ENCODE assay signal across 13 cellular contexts in the genomic region with DNA sequence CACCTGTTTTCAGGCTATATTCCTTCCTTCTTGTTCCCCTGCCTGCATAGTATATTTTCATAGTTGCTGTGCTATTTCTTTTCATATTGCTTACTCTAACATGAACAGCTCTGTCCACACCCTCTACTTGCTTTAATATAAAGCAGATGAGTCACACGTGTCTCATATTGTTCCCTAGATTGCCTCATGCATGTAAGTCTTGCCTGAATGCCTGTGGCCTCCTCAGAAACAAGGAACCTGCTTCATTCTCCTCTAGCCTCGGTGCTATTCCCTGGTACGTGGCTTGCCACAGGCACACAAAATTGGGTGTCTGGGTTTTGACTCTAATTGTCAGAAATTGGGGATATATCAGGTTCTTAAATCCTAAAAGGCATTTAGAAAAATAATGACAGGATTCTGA. TPM values are rescaled to one million over a fixed set of nuclear protein-coding genes. Genes with fewer than 3 reads are reported as not detected.
A peak's percentile ranks its signal among the peaks of the same experiment; 100 is the strongest.
DNase-seq lines count a peak whose midpoint lies in the region; ATAC-seq and TF ChIP-seq lines count a peak whose summit lies in the region.
"Had no signal": no experiment of that assay in that cellular context is flagged by ENCODE, and none has a peak within 500 bp of the region (broad histone marks: within the 10 kb centered on the region; RNA-seq: fewer than 3 reads in every experiment).

No MANE protein-coding gene starts in this region.

- H3K9me3 Mint-ChIP-seq in glutamatergic neuron (ENCODE audit: unreplicated experiment): peaks cover 2% of the 10 kb centered on the region
- H3K9me3 Mint-ChIP-seq: activated naive CD4-positive, alpha-beta T cell treated with anti-CD3 and anti-CD28 coated beads for 36 hours; stimulated activated naive B cell treated with anti-CD40 and anti-IgM and Interleukin-4, amounts not matched to agents 10 μg/mL and 1 μg/mL and 100 μg/mL, for 72 hours had no signal

- no peak overlapping the region for H3K4me3 Mint-ChIP-seq in glutamatergic neuron (ENCODE audit: unreplicated experiment)
- H3K4me3 Mint-ChIP-seq: activated naive CD4-positive, alpha-beta T cell treated with anti-CD3 and anti-CD28 coated beads for 36 hours; stimulated activated naive B cell treated with anti-CD40 and anti-IgM and Interleukin-4, amounts not matched to agents 10 μg/mL and 1 μg/mL and 100 μg/mL, for 72 hours had no signal

- no peak for ATAC-seq in gastroesophageal sphincter
- no peak for ATAC-seq in GM18505 (IDR thresholded peaks at IDR 0.05; ENCODE audit: unreplicated experiment)
- ATAC-seq: HepG2; stimulated activated naive B cell treated with anti-CD40 and anti-IgM and Interleukin-4, amounts not matched to agents 10 μg/mL and 1 μg/mL and 100 μg/mL, for 72 hours had no signal

- H3K4me1 ChIP-seq in adipocyte (ENCODE audit: control insufficient read depth, insufficient read depth, low read length) (peaks cover 14% of the 10 kb centered on the region), gastroesophageal sphincter (no peaks in the 10 kb centered on the region)
- H3K4me1 ChIP-seq: psoas muscle had no signal

- H3K27ac Mint-ChIP-seq in glutamatergic neuron (ENCODE audit: unreplicated experiment): no peak overlapping the region
- H3K27ac Mint-ChIP-seq: activated naive CD4-positive, alpha-beta T cell treated with anti-CD3 and anti-CD28 coated beads for 36 hours; stimulated activated naive B cell treated with anti-CD40 and anti-IgM and Interleukin-4, amounts not matched to agents 10 μg/mL and 1 μg/mL and 100 μg/mL, for 72 hours had no signal

- TF ChIP-seq CTCF in AG09319 (IDR thresholded peaks at IDR 0.05; ENCODE audit: low read depth, low read length): no peak
- no peak for TF ChIP-seq CTCF in glutamatergic neuron (IDR thresholded peaks at IDR 0.05; ENCODE audit: partially characterized antibody, unreplicated experiment)
- no peak for TF ChIP-seq CTCF in gastroesophageal sphincter (IDR thresholded peaks at IDR 0.05)

- H3K36me3 ChIP-seq in adipocyte (ENCODE audit: control insufficient read depth, insufficient read depth, low read length, severe bottlenecking): no peaks in the 10 kb centered on the region
- H3K36me3 ChIP-seq in gastroesophageal sphincter: no peaks in the 10 kb centered on the region
- H3K36me3 ChIP-seq: SJCRH30 had no signal

- H3K36me3 Mint-ChIP-seq in glutamatergic neuron (ENCODE audit: unreplicated experiment): no peaks in the 10 kb centered on the region
- H3K36me3 Mint-ChIP-seq: stimulated activated naive B cell treated with anti-CD40 and anti-IgM and Interleukin-4, amounts not matched to agents 10 μg/mL and 1 μg/mL and 100 μg/mL, for 72 hours had no signal

- no peaks in the 10 kb centered on the region for H3K9me3 ChIP-seq in adipocyte (ENCODE audit: control insufficient read depth, low read length)
- no peaks in the 10 kb centered on the region for H3K9me3 ChIP-seq in gastroesophageal sphincter
- H3K9me3 ChIP-seq: psoas muscle, SJCRH30 had no signal

- TF ChIP-seq EP300 in gastroesophageal sphincter (IDR thresholded peaks at IDR 0.05): no peak

- no peak overlapping the region for H3K9ac ChIP-seq in adipocyte (ENCODE audit: low read length)

- peaks cover 8% of the 10 kb centered on the region for H3K27me3 ChIP-seq in adipocyte (replicated peaks; ENCODE audit: control insufficient read depth, insufficient read depth, low read length)
- peaks cover 47% of the 10 kb centered on the region for H3K27me3 ChIP-seq in gastroesophageal sphincter
- H3K27me3 ChIP-seq: SJCRH30 had no signal

- 0 to 23% methylated on average over 1 of the region's 3 CpGs for WGBS in gastroesophageal sphincter (ENCODE audit: low coverage in 1 of 2), 2 donors

- H3K4me3 ChIP-seq in adipocyte (ENCODE audit: low read length) (no peak overlapping the region), gastroesophageal sphincter (no peak overlapping the region)
- H3K4me3 ChIP-seq: psoas muscle, SJCRH30 had no signal

- H3K4me1 Mint-ChIP-seq in glutamatergic neuron (ENCODE audit: low read depth, unreplicated experiment): peaks cover 4% of the 10 kb centered on the region
- H3K4me1 Mint-ChIP-seq: stimulated activated naive B cell treated with anti-CD40 and anti-IgM and Interleukin-4, amounts not matched to agents 10 μg/mL and 1 μg/mL and 100 μg/mL, for 72 hours had no signal

- TF ChIP-seq POLR2A in gastroesophageal sphincter (IDR thresholded peaks at IDR 0.05) (no peak), GM18505 (IDR thresholded peaks at IDR 0.05; ENCODE audit: borderline replicate concordance, extremely low read depth, insufficient read depth, insufficient read length) (no peak)

- H3K27me3 Mint-ChIP-seq in glutamatergic neuron (ENCODE audit: unreplicated experiment): peaks cover 2% of the 10 kb centered on the region

- peak; percentile 77 for DNase-seq in AG09319 (ENCODE audit: extremely low read depth, low read depth)
- DNase-seq in HT1080 (ENCODE audit: low read depth): peak; percentile 90
- peak; percentile 96 for DNase-seq in adipocyte (ENCODE audit: low read depth)
- peak; percentile 35 for DNase-seq in islet precursor cell
- no peak for DNase-seq in glutamatergic neuron
- DNase-seq in activated CD4-positive, alpha-beta T cell treated with anti-CD3 and anti-CD28 coated beads for 4 hours: no peak
- DNase-seq: activated naive CD4-positive, alpha-beta T cell treated with anti-CD3 and anti-CD28 coated beads for 36 hours; psoas muscle; stimulated activated naive B cell treated with anti-CD40 and anti-IgM and Interleukin-4, amounts not matched to agents 10 μg/mL and 1 μg/mL and 100 μg/mL, for 72 hours had no signal

- H3K27ac ChIP-seq in gastroesophageal sphincter: no peak overlapping the region
- H3K27ac ChIP-seq: psoas muscle, SJCRH30 had no signal

RNA-seq across cellular contexts. Expression of a gene that starts 16.5 kb away (rescaled TPM):
- total RNA-seq in HT1080 (2014; rRNA removed; shearing (Covaris generic)): not detected in 2 replicates
- polyA plus RNA-seq in HT1080 (2015; cell fraction: cytosol; rRNA removed): not detected in 2 replicates
- not detected in 2 replicates for polyA plus RNA-seq in HT1080 (2015; cell fraction: nucleus; rRNA removed)
- total RNA-seq in glutamatergic neuron (ENCODE audit: unreplicated experiment): not detected
- total RNA-seq in gastroesophageal sphincter: 10 to 100 TPM in 1 of 4 donors, 1 to 10 TPM in 2, under 1 TPM in 1; 0.27 to 12.8 (median 4.0) TPM
- total RNA-seq: activated naive CD4-positive, alpha-beta T cell treated with anti-CD3 and anti-CD28 coated beads for 36 hours; HepG2; SJCRH30 had no signal
- polyA plus RNA-seq: HepG2 had no signal

Comparison
In these comparisons a context has a peak if more than half of its experiments do, and no peak if none do; other contexts are left out.
1. DNase-seq: peak in AG09319 (single experiment), HT1080 (single experiment), adipocyte (single experiment) and islet precursor cell (single experiment); none in glutamatergic neuron (single experiment) and activated CD4-positive, alpha-beta T cell treated with anti-CD3 and anti-CD28 coated beads for 4 hours (0 of 2).